In genomic region chr10:117673208-117673607, GRCh38 we compare ENCODE assay signal across 1 cellular context.
TF ChIP-seq lines count a peak whose summit lies in the region.

No MANE protein-coding gene starts in this region.

TF ChIP-seq in GM12878, 131 proteins besides CTCF, POLR2A, EP300 and RAD21:
- TF ChIP-seq MEF2B (IDR thresholded peaks at IDR 0.05; ENCODE audit: partially characterized antibody, poor library complexity, severe bottlenecking), result peak; percentile 87
- no peak for TF ChIP-seq NFIC (IDR thresholded peaks at IDR 0.05; ENCODE audit: low read depth, low read length)
- peak in 1 of 2 experiments; percentile 25; a peak in 1 of 4 replicates for TF ChIP-seq IKZF2 (IDR thresholded peaks at IDR 0.05)
